In genomic region chr5:483434-484184, GRCh38 we compare ENCODE assay signal across 29 cellular contexts.
"Had no signal": no experiment of that assay in that cellular context is flagged by ENCODE, and none has a peak within 500 bp of the region (broad histone marks: within the 10 kb centered on the region; RNA-seq: fewer than 3 reads in every experiment).

No MANE protein-coding gene starts in this region.

- H3K27me3 Mint-ChIP-seq: activated CD4-positive, alpha-beta T cell treated with anti-CD3 and anti-CD28 coated beads, Interleukin-2, amount 10 ng/mL, durations not matched to agents 24 days and 14 days had no signal

- ATAC-seq: Panc1, Right ventricle myocardium inferior had no signal

- DNase-seq: activated B cell treated with CpG ODN at 0.5 μM for 24 hours; activated CD4-positive, alpha-beta memory T cell treated with anti-CD3 and anti-CD28 coated beads for 36 hours; activated CD4-positive, alpha-beta T cell treated with anti-CD3 and anti-CD28 coated beads for 1 hour; activated CD4-positive, alpha-beta T cell treated with anti-CD3 and anti-CD28 coated beads, Interleukin-2, amount 10 ng/mL, durations not matched to agents 24 days and 14 days; activated CD8-positive, alpha-beta memory T cell treated with anti-CD3 and anti-CD28 coated beads, Interleukin-2, amount 50 U/mL, for 4 hours; activated effector memory CD4-positive, alpha-beta T cell treated with Interleukin-2 at 50 U/mL for 16 hours; activated naive CD4-positive, alpha-beta T cell; activated T-cell treated with anti-CD3 and anti-CD28 coated beads, Interleukin-2, amount 50 U/mL, for 1 hour; aorta; caudate nucleus; KG1; MV-4-11; NCI-H1105; NCI-H1436; NCI-H1694 treated with DMSO at 0.1 percent for 48 hours; NCI-H2029 treated with DMSO at 0.1 percent for 48 hours; NCI-H446; NCI-H524; OCI-M1; RPMI8226; T-cell; T-helper 2 cell; T1000 had no signal

- H3K4me3 ChIP-seq: breast epithelium, SK-N-MC had no signal

- H3K27ac Mint-ChIP-seq: activated B cell treated with CpG ODN at 0.5 μM for 24 hours; activated CD4-positive, alpha-beta memory T cell treated with anti-CD3 and anti-CD28 coated beads for 36 hours; activated CD4-positive, alpha-beta T cell treated with anti-CD3 and anti-CD28 coated beads, Interleukin-2, amount 10 ng/mL, durations not matched to agents 24 days and 14 days; activated naive CD4-positive, alpha-beta T cell treated with anti-CD3 and anti-CD28 coated beads, Interleukin-2, amount 50 U/mL, for 24 hours; activated T-helper 1 cell treated with anti-CD3 and anti-CD28 coated beads, Interleukin-12 subunit alpha, Interleukin-12 subunit beta, Interleukin-2, Interleukin-4 antibody, amounts not matched to agents 30 ng/mL and 10 ng/mL and 1 ng/mL, durations not matched to agents 14 hours and 24 hours and 36 hours; T-cell had no signal

- H3K4me1 Mint-ChIP-seq: activated B cell treated with CpG ODN at 0.5 μM for 24 hours; activated CD4-positive, alpha-beta T cell treated with anti-CD3 and anti-CD28 coated beads, Interleukin-2, amount 10 ng/mL, durations not matched to agents 24 days and 14 days had no signal

- H3K4me3 Mint-ChIP-seq: activated B cell treated with CpG ODN at 0.5 μM for 24 hours; activated CD4-positive, alpha-beta memory T cell treated with anti-CD3 and anti-CD28 coated beads for 36 hours; activated CD4-positive, alpha-beta T cell treated with anti-CD3 and anti-CD28 coated beads, Interleukin-2, amount 10 ng/mL, durations not matched to agents 24 days and 14 days; activated naive CD4-positive, alpha-beta T cell treated with anti-CD3 and anti-CD28 coated beads, Interleukin-2, amount 50 U/mL, for 24 hours; activated T-helper 1 cell treated with anti-CD3 and anti-CD28 coated beads, Interleukin-12 subunit alpha, Interleukin-12 subunit beta, Interleukin-2, Interleukin-4 antibody, amounts not matched to agents 30 ng/mL and 10 ng/mL and 1 ng/mL, durations not matched to agents 14 hours and 24 hours and 36 hours; T-cell had no signal

- H3K36me3 Mint-ChIP-seq: activated CD4-positive, alpha-beta memory T cell treated with anti-CD3 and anti-CD28 coated beads for 36 hours; activated naive CD4-positive, alpha-beta T cell treated with anti-CD3 and anti-CD28 coated beads, Interleukin-2, amount 50 U/mL, for 24 hours; T-cell had no signal

- H3K9me3 Mint-ChIP-seq: activated B cell treated with CpG ODN at 0.5 μM for 24 hours; activated CD4-positive, alpha-beta memory T cell treated with anti-CD3 and anti-CD28 coated beads for 36 hours; activated CD4-positive, alpha-beta T cell treated with anti-CD3 and anti-CD28 coated beads, Interleukin-2, amount 10 ng/mL, durations not matched to agents 24 days and 14 days; activated naive CD4-positive, alpha-beta T cell treated with anti-CD3 and anti-CD28 coated beads, Interleukin-2, amount 50 U/mL, for 24 hours; activated T-helper 1 cell treated with anti-CD3 and anti-CD28 coated beads, Interleukin-12 subunit alpha, Interleukin-12 subunit beta, Interleukin-2, Interleukin-4 antibody, amounts not matched to agents 30 ng/mL and 10 ng/mL and 1 ng/mL, durations not matched to agents 14 hours and 24 hours and 36 hours; T-cell had no signal
